In genomic region chr16:59295474-59295873, GRCh38 we compare ENCODE assay signal across 34 cellular contexts.
"Had no signal": no experiment of that assay in that cellular context is flagged by ENCODE, and none has a peak within 500 bp of the region (broad histone marks: within the 10 kb centered on the region; RNA-seq: fewer than 3 reads in every experiment).

No MANE protein-coding gene starts in this region.

- H3K36me3 ChIP-seq: adrenal gland, breast epithelium, Peyer's patch, SJSA1 had no signal

- H3K9me3 ChIP-seq: adrenal gland, body of pancreas, breast epithelium, Peyer's patch, SJSA1, SK-N-SH had no signal

- H3K27ac ChIP-seq: adrenal gland, body of pancreas, breast epithelium, Peyer's patch, SJSA1 had no signal

- H3K9me3 Mint-ChIP-seq: activated CD4-positive, alpha-beta T cell treated with anti-CD3 and anti-CD28 coated beads, Interleukin-2, amount 10 ng/mL, durations not matched to agents 7 days and 5 days; activated naive CD4-positive, alpha-beta T cell treated with anti-CD3 and anti-CD28 coated beads for 36 hours; activated naive CD4-positive, alpha-beta T cell treated with anti-CD3 and anti-CD28 coated beads, Interleukin-2, amount 50 U/mL, for 72 hours; activated T-helper 1 cell treated with anti-CD3 and anti-CD28 coated beads, Interleukin-12 subunit alpha, Interleukin-12 subunit beta, Interleukin-2, Interleukin-4 antibody, amounts not matched to agents 30 ng/mL and 10 ng/mL and 1 ng/mL, durations not matched to agents 14 hours and 24 hours and 36 hours; T-helper 1 cell treated with Interleukin-12 subunit alpha and Interleukin-12 subunit beta and Interleukin-4 antibody, amounts not matched to agents 30 μg/mL and 1 μg/mL, for 36 hours had no signal

- H3K4me1 Mint-ChIP-seq: activated CD4-positive, alpha-beta T cell treated with anti-CD3 and anti-CD28 coated beads for 36 hours; activated CD4-positive, alpha-beta T cell treated with anti-CD3 and anti-CD28 coated beads, Interleukin-2, amount 10 ng/mL, durations not matched to agents 7 days and 5 days had no signal

- H3K9ac ChIP-seq: SK-N-SH had no signal

- H3K4me3 Mint-ChIP-seq: activated CD4-positive, alpha-beta T cell treated with anti-CD3 and anti-CD28 coated beads for 36 hours; activated CD4-positive, alpha-beta T cell treated with anti-CD3 and anti-CD28 coated beads, Interleukin-2, amount 10 ng/mL, durations not matched to agents 7 days and 5 days; activated CD8-positive, alpha-beta T cell treated with anti-CD3 and anti-CD28 coated beads, Interleukin-2, amount 10 ng/mL, durations not matched to agents 7 days and 5 days; activated naive CD4-positive, alpha-beta T cell treated with anti-CD3 and anti-CD28 coated beads for 36 hours; activated T-cell treated with anti-CD3 and anti-CD28 coated beads, Interleukin-2, amount 50 U/mL, for 4 hours; activated T-helper 1 cell treated with anti-CD3 and anti-CD28 coated beads, Interleukin-12 subunit alpha, Interleukin-12 subunit beta, Interleukin-2, Interleukin-4 antibody, amounts not matched to agents 30 ng/mL and 10 ng/mL and 1 ng/mL, durations not matched to agents 14 hours and 24 hours and 36 hours; T-helper 1 cell treated with Interleukin-12 subunit alpha and Interleukin-12 subunit beta and Interleukin-4 antibody, amounts not matched to agents 30 μg/mL and 1 μg/mL, for 36 hours; T-helper 2 cell treated with Interferon-gamma antibody and Interleukin-4, amounts not matched to agents 5 μg/mL and 100 μg/mL, for 36 hours had no signal

- H3K4me1 ChIP-seq: adrenal gland, body of pancreas, breast epithelium, Peyer's patch had no signal

- H3K27me3 ChIP-seq: adrenal gland, body of pancreas, breast epithelium, Peyer's patch, SJSA1 had no signal

- H3K4me3 ChIP-seq: adrenal gland, body of pancreas, breast epithelium, Peyer's patch, SJSA1 had no signal

- H3K27ac Mint-ChIP-seq: activated CD4-positive, alpha-beta T cell treated with anti-CD3 and anti-CD28 coated beads for 36 hours; activated CD4-positive, alpha-beta T cell treated with anti-CD3 and anti-CD28 coated beads, Interleukin-2, amount 10 ng/mL, durations not matched to agents 7 days and 5 days; activated CD8-positive, alpha-beta T cell treated with anti-CD3 and anti-CD28 coated beads, Interleukin-2, amount 10 ng/mL, durations not matched to agents 7 days and 5 days; activated naive CD4-positive, alpha-beta T cell treated with anti-CD3 and anti-CD28 coated beads for 36 hours; activated naive CD4-positive, alpha-beta T cell treated with anti-CD3 and anti-CD28 coated beads, Interleukin-2, amount 50 U/mL, for 72 hours; activated T-helper 1 cell treated with anti-CD3 and anti-CD28 coated beads, Interleukin-12 subunit alpha, Interleukin-12 subunit beta, Interleukin-2, Interleukin-4 antibody, amounts not matched to agents 30 ng/mL and 10 ng/mL and 1 ng/mL, durations not matched to agents 14 hours and 24 hours and 36 hours; T-helper 1 cell treated with Interleukin-12 subunit alpha and Interleukin-12 subunit beta and Interleukin-4 antibody, amounts not matched to agents 30 μg/mL and 1 μg/mL, for 36 hours; T-helper 2 cell treated with Interferon-gamma antibody and Interleukin-4, amounts not matched to agents 5 μg/mL and 100 μg/mL, for 36 hours had no signal

- DNase-seq: activated CD4-positive, alpha-beta T cell treated with anti-CD3 and anti-CD28 coated beads for 36 hours; activated CD4-positive, alpha-beta T cell treated with anti-CD3 and anti-CD28 coated beads, Interleukin-2, amount 10 ng/mL, durations not matched to agents 7 days and 5 days; activated CD4-positive, alpha-beta T cell treated with anti-CD3 and anti-CD28 coated beads, Interleukin-2, amount 50 U/mL, for 48 hours; activated CD8-positive, alpha-beta T cell treated with anti-CD3 and anti-CD28 coated beads, Interleukin-2, amount 10 ng/mL, durations not matched to agents 7 days and 5 days; activated gamma-delta T cell treated with Interleukin-2 at 50 U/mL for 16 hours; activated naive CD4-positive, alpha-beta T cell treated with anti-CD3 and anti-CD28 coated beads for 36 hours; activated T-cell treated with anti-CD3 and anti-CD28 coated beads, Interleukin-2, amount 50 U/mL, for 4 hours; adrenal gland; body of pancreas; Kasumi-1; KG1; MM.1S; MV-4-11; NCI-H1092; NCI-H1436 treated with DMSO at 0.1 percent for 48 hours; NCI-H1694 treated with DMSO at 0.1 percent for 48 hours; NCI-H2029; NCI-H446; NCI-H524 treated with DMSO at 0.1 percent for 48 hours; NK-92 treated with Interleukin-12 subunit alpha and Interleukin-12 subunit beta, amount 100 ng/mL, for 24 hours; PC-3; Peyer's patch; RPMI8226; SHP77 treated with DMSO at 0.1 percent for 48 hours; SK-N-SH had no signal

- ATAC-seq: activated CD4-positive, alpha-beta T cell treated with anti-CD3 and anti-CD28 coated beads for 36 hours; activated CD4-positive, CD25-positive, alpha-beta regulatory T cell treated with anti-CD3 and anti-CD28 coated beads, Interleukin-2, amount 50 U/mL, for 24 hours; activated CD8-positive, alpha-beta T cell treated with anti-CD3 and anti-CD28 coated beads, Interleukin-2, amount 10 ng/mL, durations not matched to agents 7 days and 5 days; activated naive CD4-positive, alpha-beta T cell treated with anti-CD3 and anti-CD28 coated beads, Interleukin-2, amount 50 U/mL, for 72 hours; activated T-cell treated with anti-CD3 and anti-CD28 coated beads, Interleukin-2, amount 50 U/mL, for 4 hours; body of pancreas; PC-3 had no signal

- H3K27me3 Mint-ChIP-seq: activated CD4-positive, alpha-beta T cell treated with anti-CD3 and anti-CD28 coated beads for 36 hours had no signal

- FAIRE-seq: astrocyte, TTC549 had no signal

- H3K36me3 Mint-ChIP-seq: activated naive CD4-positive, alpha-beta T cell treated with anti-CD3 and anti-CD28 coated beads, Interleukin-2, amount 50 U/mL, for 72 hours had no signal

- H3K4me2 ChIP-seq: SK-N-SH had no signal
